17 cellular contexts compared by ENCODE assay signal in the genomic region with DNA sequence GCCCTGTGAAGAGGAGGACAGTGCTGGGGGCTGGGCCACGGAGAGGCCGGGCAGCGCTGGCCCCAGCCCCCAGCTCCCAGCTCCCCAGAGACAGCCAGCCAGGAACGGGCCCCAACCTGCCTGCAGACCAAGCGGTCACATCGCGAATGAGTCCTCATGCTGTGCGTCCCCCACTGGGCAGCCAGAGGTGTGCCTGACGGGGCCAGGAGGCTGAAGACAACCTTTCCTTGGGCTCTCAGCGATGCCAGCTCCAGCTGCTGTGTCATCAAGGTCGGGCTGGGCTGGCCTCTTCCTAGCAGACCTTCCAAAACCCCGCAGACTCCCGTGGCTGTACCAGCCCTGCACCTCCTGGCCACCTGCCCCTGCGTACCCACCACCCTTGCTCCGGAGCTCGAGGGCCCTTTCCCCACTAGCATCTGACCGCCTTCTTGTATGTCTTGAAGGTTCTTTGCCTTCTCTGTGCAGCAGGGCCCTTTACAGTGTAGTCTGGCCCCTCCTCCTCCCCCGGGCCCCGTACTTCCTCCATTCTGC.
DNase-seq lines count a peak whose midpoint lies in the region; ATAC-seq and TF ChIP-seq lines count a peak whose summit lies in the region.
"Had no signal": no experiment of that assay in that cellular context is flagged by ENCODE, and none has a peak within 500 bp of the region (broad histone marks: within the 10 kb centered on the region; RNA-seq: fewer than 3 reads in every experiment).

No MANE protein-coding gene starts in this region.

- no peak for TF ChIP-seq CTCF in dorsolateral prefrontal cortex (IDR thresholded peaks at IDR 0.05 in 54 of 56, conservative IDR thresholded peaks at IDR 0.05 in 2 of 56; ENCODE audit: low read depth in 1 of 56, partially characterized antibody in 56 of 56)
- no peak for TF ChIP-seq CTCF in type B pancreatic cell (conservative IDR thresholded peaks at IDR 0.05)

- intact Hi-C loops in dorsolateral prefrontal cortex (cut with DNase I), result no loop called here

- H3K23ac ChIP-seq in neuronal stem cell (ENCODE audit: low read depth, low read length, poor library complexity), result no peak overlapping the region

- ATAC-seq in HG03139 (IDR thresholded peaks at IDR 0.05; ENCODE audit: unreplicated experiment), result no peak
- ATAC-seq: activated naive CD4-positive, alpha-beta T cell treated with anti-CD3 and anti-CD28 coated beads, Interleukin-2, amount 50 U/mL, for 72 hours; GM23338 had no signal

- H3K4ac ChIP-seq in neuronal stem cell (ENCODE audit: low read length), result no peak overlapping the region

- H4K8ac ChIP-seq in neuronal stem cell (ENCODE audit: low read depth, low read length), result no peak overlapping the region

- H3K27me3 Mint-ChIP-seq in type B pancreatic cell, result peaks cover 4% of the 10 kb centered on the region

- no peak overlapping the region for H4K91ac ChIP-seq in neuronal stem cell (ENCODE audit: low read depth, low read length, poor library complexity)

- peak overlapping the region; percentile 89 for H2AK5ac ChIP-seq in neuronal stem cell (ENCODE audit: low read depth, low read length)

- H2BK15ac ChIP-seq in neuronal stem cell (ENCODE audit: low read length), result no peak overlapping the region

- peak overlapping the region; percentile 4 for H2BK12ac ChIP-seq in neuronal stem cell (ENCODE audit: low read length)

- no peak overlapping the region for H2BK120ac ChIP-seq in neuronal stem cell (ENCODE audit: low read depth, low read length)

- H3K14ac ChIP-seq in neuronal stem cell (ENCODE audit: low read length), result peak overlapping the region; percentile 27

- H3K4me1 ChIP-seq in neuronal stem cell (ENCODE audit: control insufficient read depth in 2 of 2, insufficient read depth in 1 of 2, low read depth in 1 of 2, low read length in 2 of 2), result peaks cover 0 to 4% of the 10 kb centered on the region in 2 donors

- no peaks in the 10 kb centered on the region for H3K36me3 ChIP-seq in neuronal stem cell (replicated peaks in 1 of 2; ENCODE audit: control insufficient read depth in 2 of 2, insufficient read depth in 2 of 2, low read length in 2 of 2)
- H3K36me3 ChIP-seq: cardiac muscle cell had no signal

- peaks cover 10% of the 10 kb centered on the region for H3K9me3 Mint-ChIP-seq in type B pancreatic cell
- H3K9me3 Mint-ChIP-seq: activated naive CD4-positive, alpha-beta T cell treated with anti-CD3 and anti-CD28 coated beads, Interleukin-2, amount 50 U/mL, for 72 hours; CD8-positive, alpha-beta memory T cell had no signal

- peak; percentile 52 for DNase-seq in activated effector memory CD4-positive, alpha-beta T cell treated with anti-CD3 and anti-CD28 coated beads, Interleukin-2, amount 50 U/mL, for 16 hours
- DNase-seq in activated effector memory CD4-positive, alpha-beta T cell treated with Interleukin-2 at 50 U/mL for 16 hours, result no peak
- DNase-seq in dorsolateral prefrontal cortex (peak in 6 of 10 donors; percentile 10 to 37 (median 26)), neuronal stem cell (ENCODE audit: low spot score) (no peak), type B pancreatic cell (ENCODE audit: extremely low spot score, unreplicated experiment) (peak; percentile 65), SIG-M5 (lab: John Stamatoyannopoulos, UW) (no peak)
- DNase-seq in activated CD4-positive, alpha-beta T cell treated with anti-CD3 and anti-CD28 coated beads, Interleukin-2, amount 50 U/mL, for 48 hours, result no peak
- DNase-seq: ACHN, naive B cell, NCI-H187 treated with DMSO at 0.1 percent for 48 hours, NCI-H510A treated with DMSO at 0.1 percent for 48 hours, SK-N-SH had no signal

- peaks cover 5% of the 10 kb centered on the region for H3K36me3 Mint-ChIP-seq in type B pancreatic cell
- H3K36me3 Mint-ChIP-seq: activated naive CD4-positive, alpha-beta T cell treated with anti-CD3 and anti-CD28 coated beads, Interleukin-2, amount 50 U/mL, for 72 hours had no signal

- no peak overlapping the region for H3K4me2 ChIP-seq in neuronal stem cell (ENCODE audit: insufficient read depth, low read length, poor library complexity, severe bottlenecking)
- H3K4me2 ChIP-seq: GM23338, SK-N-SH had no signal

- H3K18ac ChIP-seq in neuronal stem cell (ENCODE audit: low read length), result peak overlapping the region; percentile 88

- no peak overlapping the region for H3K27ac Mint-ChIP-seq in type B pancreatic cell
- H3K27ac Mint-ChIP-seq: CD8-positive, alpha-beta memory T cell; GM23338 had no signal

- H3K4me3 Mint-ChIP-seq in type B pancreatic cell, result no peak overlapping the region
- H3K4me3 Mint-ChIP-seq: CD8-positive, alpha-beta memory T cell; GM23338; naive B cell had no signal

- no peak overlapping the region for H3K27ac ChIP-seq in dorsolateral prefrontal cortex
- no peak overlapping the region for H3K27ac ChIP-seq in neuronal stem cell (replicated peaks; ENCODE audit: low read length)
- H3K27ac ChIP-seq: cardiac muscle cell had no signal

- peaks cover 0 to 15% (median 0%) of the 10 kb centered on the region in 45 donors for H3K27me3 ChIP-seq in dorsolateral prefrontal cortex
- peaks cover 0 to 14% (median 2%) of the 10 kb centered on the region in 3 experiments for H3K27me3 ChIP-seq in neuronal stem cell (ENCODE audit: control insufficient read depth in 3 of 3, insufficient read depth in 3 of 3, low read depth in 1 of 3, low read length in 3 of 3)
- H3K27me3 ChIP-seq: cardiac muscle cell had no signal

- peaks cover 3% of the 10 kb centered on the region in 2 donors for H3K9me3 ChIP-seq in neuronal stem cell (replicated peaks in 1 of 2; ENCODE audit: control insufficient read depth in 2 of 2, insufficient read depth in 1 of 2, low read depth in 1 of 2, low read length in 2 of 2)
- H3K9me3 ChIP-seq: SK-N-SH had no signal

- H2BK5ac ChIP-seq in neuronal stem cell (ENCODE audit: low read length), result peak overlapping the region; percentile 58

- H3K4me3 ChIP-seq in dorsolateral prefrontal cortex (no peak overlapping the region), neuronal stem cell (ENCODE audit: low read length in 2 of 2) (no peak overlapping the region)
- H3K4me3 ChIP-seq: cardiac muscle cell, GM23338 had no signal

- H3K9ac ChIP-seq in neuronal stem cell (ENCODE audit: low read depth, low read length, poor library complexity), result no peak overlapping the region
- H3K9ac ChIP-seq: SK-N-SH had no signal

- WGBS in neuronal stem cell (ENCODE audit: extremely low coverage in 2 of 2, insufficient read length in 2 of 2, insufficient replicate concordance in 1 of 2), 2 donors, result no CpG with 5 or more reads among the region's 19 CpGs

- peaks cover 6% of the 10 kb centered on the region for H3K79me1 ChIP-seq in neuronal stem cell (ENCODE audit: low read depth, low read length)

- no peak overlapping the region for H2AFZ ChIP-seq in neuronal stem cell (ENCODE audit: low read length)
- H2AFZ ChIP-seq: GM23338 had no signal

- H3K4me1 Mint-ChIP-seq in type B pancreatic cell (ENCODE audit: unreplicated experiment), result peaks cover 26% of the 10 kb centered on the region

Comparison
In these comparisons a context has a peak if more than half of its experiments do, and no peak if none do; other contexts are left out.
1. DNase-seq: peak in activated effector memory CD4-positive, alpha-beta T cell treated with anti-CD3 and anti-CD28 coated beads, Interleukin-2, amount 50 U/mL, for 16 hours (single experiment), dorsolateral prefrontal cortex (6 of 10) and type B pancreatic cell (single experiment); none in activated effector memory CD4-positive, alpha-beta T cell treated with Interleukin-2 at 50 U/mL for 16 hours (single experiment), neuronal stem cell (single experiment), SIG-M5 (single experiment) and activated CD4-positive, alpha-beta T cell treated with anti-CD3 and anti-CD28 coated beads, Interleukin-2, amount 50 U/mL, for 48 hours (0 of 2).